ENCODE assay signal across 13 cellular contexts in the genomic region with DNA sequence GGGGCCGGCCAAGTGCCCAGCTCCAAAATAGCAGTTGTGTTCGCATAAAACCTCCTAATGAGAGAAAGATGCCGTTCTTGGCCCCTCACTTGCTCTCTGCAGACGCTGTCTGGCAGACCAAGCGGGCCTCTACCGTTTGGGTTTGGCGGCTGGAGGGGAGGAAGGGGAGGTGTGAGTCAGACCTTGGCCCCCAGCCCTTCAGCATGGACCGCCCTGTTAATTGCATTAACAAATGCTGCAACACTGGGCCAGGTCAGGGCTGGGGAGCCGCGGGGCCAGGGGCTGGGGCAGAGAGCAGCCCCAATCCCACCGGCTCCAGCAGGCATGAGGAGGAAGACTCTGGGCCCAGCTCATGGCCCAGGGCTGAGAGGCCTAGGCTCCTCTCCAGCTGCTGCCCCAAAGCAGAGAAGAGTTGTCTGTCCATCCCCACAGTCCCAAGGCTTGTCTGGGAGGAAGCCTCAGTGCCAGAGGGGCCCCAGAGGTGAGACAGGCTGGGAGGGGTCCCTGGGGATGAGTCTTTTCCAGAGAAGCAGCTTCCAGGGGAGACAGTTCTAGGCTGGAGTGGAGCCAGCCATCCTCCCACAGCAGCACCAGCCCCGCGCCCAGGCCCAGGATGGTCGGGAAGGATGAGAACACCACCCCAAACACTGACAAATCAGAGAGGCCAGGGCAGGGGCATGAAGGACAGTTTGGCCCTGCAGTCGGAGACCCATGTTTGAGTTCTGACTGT. TPM values are rescaled to one million over a fixed set of nuclear protein-coding genes. Genes with fewer than 3 reads are reported as not detected.
DNase-seq lines count a peak whose midpoint lies in the region; ATAC-seq and TF ChIP-seq lines count a peak whose summit lies in the region.
"Had no signal": no experiment of that assay in that cellular context is flagged by ENCODE, and none has a peak within 500 bp of the region (broad histone marks: within the 10 kb centered on the region; RNA-seq: fewer than 3 reads in every experiment).

No MANE protein-coding gene starts in this region.

- H2BK15ac ChIP-seq in H9 (ENCODE audit: low read depth, low read length): no peak overlapping the region

- H3K36me3 Mint-ChIP-seq in H9 (ENCODE audit: insufficient read depth in 1 of 3, low read depth in 3 of 3): no peaks in the 10 kb centered on the region

- H3K23me2 ChIP-seq in H9 (ENCODE audit: insufficient read length, low read depth, low read length, poor library complexity, severe bottlenecking): no peaks in the 10 kb centered on the region

- no peak overlapping the region for H2BK20ac ChIP-seq in H9 (ENCODE audit: low read depth, low read length, poor library complexity, severe bottlenecking)

- H2AFZ ChIP-seq in GM23248 (no peak overlapping the region), hepatocyte (no peak overlapping the region), smooth muscle cell (ENCODE audit: low read depth) (peak overlapping the region; percentile 2), H9 (ENCODE audit: low read length) (no peak overlapping the region)

- WGBS in GM23248 (ENCODE audit: low coverage in 1 of 2, low lambda C conversion rate in 2 of 2, missing lambda C conversion rate in 2 of 2), 2 experiments: 28 to 32% methylated on average over 15 of the region's 15 CpGs
- 57% methylated on average over 14 of the region's 15 CpGs for WGBS in hepatocyte (ENCODE audit: low lambda C conversion rate, missing lambda C conversion rate)
- WGBS in smooth muscle cell (ENCODE audit: low lambda C conversion rate): 57% methylated on average over 15 of the region's 15 CpGs
- no CpG with 5 or more reads among the region's 15 CpGs for WGBS in H9 (ENCODE audit: extremely low coverage, insufficient read length, low lambda C conversion rate)

- H3K4me3 ChIP-seq in GM23248: no peak overlapping the region; the same call in 1 of the 2 replicates
- no peak overlapping the region for H3K4me3 ChIP-seq in choroid plexus epithelial cell (ENCODE audit: low read depth, low read length)
- H3K4me3 ChIP-seq in hepatocyte: no peak overlapping the region
- no peak overlapping the region for H3K4me3 ChIP-seq in smooth muscle cell

- H3K4ac ChIP-seq in H9 (ENCODE audit: low read depth, low read length): no peak overlapping the region

- H3K27me3 ChIP-seq in GM23248 (replicated peaks; ENCODE audit: insufficient read depth) (no peaks in the 10 kb centered on the region), hepatocyte (no peaks in the 10 kb centered on the region), smooth muscle cell (ENCODE audit: low read depth) (no peaks in the 10 kb centered on the region), H9 (ENCODE audit: insufficient read depth, low read length) (no peaks in the 10 kb centered on the region)

- no peaks in the 10 kb centered on the region for H3K79me1 ChIP-seq in H9 (ENCODE audit: insufficient read depth, low read depth, low read length, poor library complexity, severe bottlenecking)

- peak overlapping the region; percentile 34 for H3K4me2 ChIP-seq in GM23248 (ENCODE audit: unreplicated experiment)
- no peak overlapping the region for H3K4me2 ChIP-seq in hepatocyte
- peak overlapping the region; percentile 2 for H3K4me2 ChIP-seq in smooth muscle cell
- no peak overlapping the region for H3K4me2 ChIP-seq in H9 (ENCODE audit: insufficient read depth, insufficient read length, low read length)

- peak overlapping the region; percentile 76 for H3K27ac ChIP-seq in GM23248
- peak overlapping the region; percentile 91 for H3K27ac ChIP-seq in hepatocyte
- peak overlapping the region; percentile 41 for H3K27ac ChIP-seq in smooth muscle cell (ENCODE audit: low read depth)
- no peak overlapping the region for H3K27ac ChIP-seq in H9 (ENCODE audit: insufficient read length, low read depth, low read length)

- no peak overlapping the region for H3K27ac Mint-ChIP-seq in H9
- no peak overlapping the region for H3K27ac Mint-ChIP-seq in stimulated activated naive CD8-positive, alpha-beta T cell treated with anti-CD3 and anti-CD28 coated beads, Interleukin-15, amount 100 ng/mL, for 72 hours
- H3K27ac Mint-ChIP-seq: activated CD4-positive, alpha-beta T cell treated with anti-CD3 and anti-CD28 coated beads, Interleukin-2, amount 10 ng/mL, durations not matched to agents 7 days and 5 days; activated naive CD4-positive, alpha-beta T cell treated with anti-CD3 and anti-CD28 coated beads for 36 hours had no signal

- H2AK5ac ChIP-seq in H9 (ENCODE audit: insufficient read length, low read length): no peak overlapping the region

- H3K9me2 ChIP-seq in GM23248 (ENCODE audit: insufficient read depth) (no peaks in the 10 kb centered on the region), hepatocyte (replicated peaks; ENCODE audit: insufficient read depth) (no peaks in the 10 kb centered on the region)

- no peak for TF ChIP-seq CTCF in choroid plexus epithelial cell (conservative IDR thresholded peaks at IDR 0.05; ENCODE audit: low read depth, low read length)
- TF ChIP-seq CTCF in hepatocyte (IDR thresholded peaks at IDR 0.05; ENCODE audit: poor library complexity): no peak
- no peak for TF ChIP-seq CTCF in smooth muscle cell (IDR thresholded peaks at IDR 0.05; ENCODE audit: borderline replicate concordance, insufficient read depth, poor library complexity, severe bottlenecking)
- no peak for TF ChIP-seq CTCF in H9 (conservative IDR thresholded peaks at IDR 0.05)

- no peak overlapping the region for H3K18ac ChIP-seq in H9 (ENCODE audit: insufficient read length, low read depth, low read length)

- H4K8ac ChIP-seq in H9 (replicated peaks; ENCODE audit: insufficient read length, low read depth, low read length): no peak overlapping the region

- no peak overlapping the region; the same call in 1 of the 2 replicates for H3K14ac ChIP-seq in H9 (ENCODE audit: insufficient read depth, low read length)

- no peak overlapping the region for H2BK5ac ChIP-seq in H9 (ENCODE audit: insufficient read length, low read length)

- H3K9ac ChIP-seq in GM23248 (peak overlapping the region; percentile 61), smooth muscle cell (ENCODE audit: low read depth) (no peak overlapping the region), H9 (ENCODE audit: extremely low read depth, insufficient read length, low read length) (no peak overlapping the region)

- ATAC-seq in stimulated activated naive CD8-positive, alpha-beta T cell treated with anti-CD3 and anti-CD28 coated beads, Interleukin-15, amount 100 ng/mL, for 72 hours: no peak

- in situ Hi-C loops in GM23248 (cut with MboI): no loop called here

- peaks cover 2% of the 10 kb centered on the region for H3K27me3 Mint-ChIP-seq in H9 (ENCODE audit: low read depth)
- no peaks in the 10 kb centered on the region for H3K27me3 Mint-ChIP-seq in stimulated activated naive CD8-positive, alpha-beta T cell treated with anti-CD3 and anti-CD28 coated beads, Interleukin-15, amount 100 ng/mL, for 72 hours
- H3K27me3 Mint-ChIP-seq: activated CD4-positive, alpha-beta T cell treated with anti-CD3 and anti-CD28 coated beads, Interleukin-2, amount 10 ng/mL, durations not matched to agents 7 days and 5 days had no signal

- peaks cover 67% of the 10 kb centered on the region for H3K4me1 ChIP-seq in GM23248 (ENCODE audit: insufficient read depth)
- H3K4me1 ChIP-seq in hepatocyte (ENCODE audit: insufficient read depth): peaks cover 42% of the 10 kb centered on the region
- no peaks in the 10 kb centered on the region for H3K4me1 ChIP-seq in smooth muscle cell (ENCODE audit: low read depth)
- H3K4me1 ChIP-seq in H9 (ENCODE audit: insufficient read depth, low read length): no peaks in the 10 kb centered on the region

- no peak overlapping the region for H3K4me3 Mint-ChIP-seq in H9
- H3K4me3 Mint-ChIP-seq in stimulated activated naive CD8-positive, alpha-beta T cell treated with anti-CD3 and anti-CD28 coated beads, Interleukin-15, amount 100 ng/mL, for 72 hours: no peak overlapping the region
- H3K4me3 Mint-ChIP-seq: activated CD4-positive, alpha-beta T cell treated with anti-CD3 and anti-CD28 coated beads, Interleukin-2, amount 10 ng/mL, durations not matched to agents 7 days and 5 days; activated naive CD4-positive, alpha-beta T cell treated with anti-CD3 and anti-CD28 coated beads for 36 hours had no signal

- H4K5ac ChIP-seq in H9 (ENCODE audit: insufficient read length, low read depth, low read length): no peak overlapping the region

- peak; percentile 77 for DNase-seq in GM23248
- DNase-seq in choroid plexus epithelial cell (ENCODE audit: low read depth): peak; percentile 58
- DNase-seq in hepatocyte (ENCODE audit: low spot score): no peak
- DNase-seq in smooth muscle cell (lab: John Stamatoyannopoulos, UW; ENCODE audit: unreplicated experiment): no peak
- no peak for DNase-seq in H9
- DNase-seq in stimulated activated naive CD8-positive, alpha-beta T cell treated with anti-CD3 and anti-CD28 coated beads, Interleukin-15, amount 100 ng/mL, for 72 hours: no peak
- DNase-seq in NCI-H510A (lab: John Stamatoyannopoulos, UW): no peak
- no peak for DNase-seq in activated T-cell treated with anti-CD3 and anti-CD28 coated beads, Interleukin-2, amount 50 U/mL, for 48 hours
- DNase-seq: activated CD4-positive, alpha-beta T cell treated with anti-CD3 and anti-CD28 coated beads, Interleukin-2, amount 10 ng/mL, durations not matched to agents 7 days and 5 days; activated naive CD4-positive, alpha-beta T cell treated with anti-CD3 and anti-CD28 coated beads for 36 hours; NCI-H2171 treated with DMSO at 0.1 percent for 48 hours; SIG-M5; stimulated activated CD8-positive, alpha-beta memory T cell treated with anti-CD3 and anti-CD28 coated beads, Interleukin-4, amount 100 ng/mL, for 48 hours had no signal

- H3K56ac ChIP-seq in H9 (ENCODE audit: insufficient read length, low read depth, low read length): no peak overlapping the region

- H3F3A ChIP-seq in GM23248 (ENCODE audit: insufficient read depth): peaks cover 38% of the 10 kb centered on the region
- peaks cover 8% of the 10 kb centered on the region for H3F3A ChIP-seq in smooth muscle cell (ENCODE audit: low read depth)

- H3K9me3 ChIP-seq in GM23248 (ENCODE audit: low read depth) (no peaks in the 10 kb centered on the region), hepatocyte (ENCODE audit: low read depth) (no peaks in the 10 kb centered on the region), smooth muscle cell (replicated peaks; ENCODE audit: low read depth) (no peaks in the 10 kb centered on the region), H9 (ENCODE audit: control insufficient read depth, low read depth, low read length) (no peaks in the 10 kb centered on the region)

- H3T11ph ChIP-seq in H9 (ENCODE audit: low read length): no peak overlapping the region

- no peak overlapping the region for H2BK120ac ChIP-seq in H9 (ENCODE audit: low read depth, low read length, poor library complexity, severe bottlenecking)

- H3K36me3 ChIP-seq in GM23248 (ENCODE audit: low read depth) (no peaks in the 10 kb centered on the region), hepatocyte (replicated peaks; ENCODE audit: insufficient read depth, low read depth) (no peaks in the 10 kb centered on the region), smooth muscle cell (ENCODE audit: low read depth) (no peaks in the 10 kb centered on the region)

- no peaks in the 10 kb centered on the region for H3K4me1 Mint-ChIP-seq in H9
- no peaks in the 10 kb centered on the region for H3K4me1 Mint-ChIP-seq in stimulated activated naive CD8-positive, alpha-beta T cell treated with anti-CD3 and anti-CD28 coated beads, Interleukin-15, amount 100 ng/mL, for 72 hours
- H3K4me1 Mint-ChIP-seq: activated CD4-positive, alpha-beta T cell treated with anti-CD3 and anti-CD28 coated beads, Interleukin-2, amount 10 ng/mL, durations not matched to agents 7 days and 5 days had no signal

- no peak overlapping the region for H4K91ac ChIP-seq in H9 (ENCODE audit: insufficient read length, low read depth, low read length)

- H3K79me2 ChIP-seq in GM23248 (ENCODE audit: insufficient read depth) (peaks cover 94% of the 10 kb centered on the region), hepatocyte (no peaks in the 10 kb centered on the region), smooth muscle cell (ENCODE audit: low read depth) (peaks cover 41% of the 10 kb centered on the region), H9 (ENCODE audit: insufficient read depth, low read length) (no peaks in the 10 kb centered on the region)

- no peaks in the 10 kb centered on the region for H4K20me1 ChIP-seq in GM23248 (ENCODE audit: insufficient read depth)
- no peaks in the 10 kb centered on the region for H4K20me1 ChIP-seq in hepatocyte (ENCODE audit: insufficient read depth, poor library complexity, severe bottlenecking)
- H4K20me1 ChIP-seq in smooth muscle cell (ENCODE audit: low read depth): peaks cover 8% of the 10 kb centered on the region
- no peaks in the 10 kb centered on the region for H4K20me1 ChIP-seq in H9 (ENCODE audit: control insufficient read depth, insufficient read depth, insufficient read length)

- no peak overlapping the region for H2BK12ac ChIP-seq in H9 (ENCODE audit: insufficient read length, low read depth, low read length)

- no peaks in the 10 kb centered on the region for H3K9me3 Mint-ChIP-seq in H9
- H3K9me3 Mint-ChIP-seq in stimulated activated naive CD8-positive, alpha-beta T cell treated with anti-CD3 and anti-CD28 coated beads, Interleukin-15, amount 100 ng/mL, for 72 hours: no peaks in the 10 kb centered on the region
- H3K9me3 Mint-ChIP-seq: activated CD4-positive, alpha-beta T cell treated with anti-CD3 and anti-CD28 coated beads, Interleukin-2, amount 10 ng/mL, durations not matched to agents 7 days and 5 days; activated naive CD4-positive, alpha-beta T cell treated with anti-CD3 and anti-CD28 coated beads for 36 hours had no signal

- no peak overlapping the region for H3K23ac ChIP-seq in H9 (ENCODE audit: insufficient read length, low read depth, low read length)

RNA-seq across cellular contexts. Expression of a gene that starts 16.9 kb away (rescaled TPM):
- total RNA-seq in GM23248 (2014; rRNA removed; shearing (Covaris generic)): 441 and 456 TPM in 2 replicates
- 73.5 and 73.7 TPM in 2 replicates for polyA plus RNA-seq in GM23248 (2016; fragmentation: Nextera tagmentation; extraction: Ambion mirVana)
- total RNA-seq in hepatocyte: 3.0 and 8.6 TPM in 2 replicates
- 6.7 and 7.6 TPM in 2 replicates for polyA plus RNA-seq in hepatocyte
- total RNA-seq in smooth muscle cell: 103 and 108 TPM in 2 replicates
- polyA plus RNA-seq in smooth muscle cell: 74.2 and 90.1 TPM in 2 replicates
- 0.75 and 0.77 TPM in 2 replicates for total RNA-seq in H9 (2021)

Comparison
In these comparisons a context has a peak if more than half of its experiments do, and no peak if none do; other contexts are left out.
1. DNase-seq: peak in GM23248 (single experiment) and choroid plexus epithelial cell (single experiment); none in hepatocyte (single experiment), smooth muscle cell (single experiment), H9 (single experiment), stimulated activated naive CD8-positive, alpha-beta T cell treated with anti-CD3 and anti-CD28 coated beads, Interleukin-15, amount 100 ng/mL, for 72 hours (0 of 2), NCI-H510A (single experiment) and activated T-cell treated with anti-CD3 and anti-CD28 coated beads, Interleukin-2, amount 50 U/mL, for 48 hours (0 of 2).
2. H3K4me2 ChIP-seq: peak in GM23248 (single experiment) and smooth muscle cell (single experiment); none in hepatocyte (single experiment) and H9 (single experiment).
3. RNA of a gene that starts 16.9 kb away (total RNA-seq): 441 to 456 TPM in GM23248 and 103 to 108 TPM in smooth muscle cell; 3.0 to 8.6 TPM in hepatocyte and 0.75 to 0.77 TPM in H9; every median in the first group is over 10 times any median in the second.